In the genomic region with DNA sequence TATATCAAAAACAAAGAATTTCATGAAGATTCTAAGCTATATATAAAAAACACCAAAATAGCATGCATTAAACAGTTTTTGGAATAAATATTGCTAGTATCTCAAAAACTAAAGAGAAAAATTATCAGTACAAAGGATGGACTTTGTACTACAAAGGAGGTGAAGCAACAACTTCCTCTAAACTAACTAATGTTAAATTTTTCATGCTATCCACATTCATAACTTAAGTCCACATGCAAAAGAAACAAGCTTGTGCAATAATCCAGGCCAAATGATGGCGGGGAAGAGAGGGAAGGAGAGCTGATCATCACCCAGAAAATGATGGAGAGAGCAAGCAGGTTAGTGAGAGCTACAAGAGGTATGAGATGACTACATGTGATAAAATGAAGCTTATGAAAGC, we compare ENCODE assay signal across 23 cellular contexts.
"Had no signal": no experiment of that assay in that cellular context is flagged by ENCODE, and none has a peak within 500 bp of the region (broad histone marks: within the 10 kb centered on the region; RNA-seq: fewer than 3 reads in every experiment).

No MANE protein-coding gene starts in this region.

- H3K4me2 ChIP-seq: neural progenitor cell had no signal

- H3K4me3 Mint-ChIP-seq: activated naive CD8-positive, alpha-beta T cell treated with anti-CD3 and anti-CD28 coated beads, Interleukin-2, amount 50 U/mL, for 24 hours; naive thymus-derived CD8-positive, alpha-beta T cell; neural progenitor cell; type B pancreatic cell had no signal

- DNase-seq: activated CD4-positive, alpha-beta T cell treated with anti-CD3 and anti-CD28 coated beads for 4 hours; activated CD4-positive, alpha-beta T cell treated with anti-CD3 and anti-CD28 coated beads, Interleukin-2, amount 50 U/mL, for 48 hours; activated CD4-positive, CD25-positive, alpha-beta regulatory T cell; activated effector memory CD4-positive, alpha-beta T cell treated with Interleukin-2 at 50 U/mL for 16 hours; activated naive CD4-positive, alpha-beta T cell treated with anti-CD3 and anti-CD28 coated beads, Interleukin-2, amount 50 U/mL, for 16 hours; activated naive CD8-positive, alpha-beta T cell treated with anti-CD3 and anti-CD28 coated beads, Interleukin-2, amount 50 U/mL, for 24 hours; activated T-cell treated with anti-CD3 and anti-CD28 coated beads, Interleukin-2, amount 50 U/mL, for 48 hours; anterior cingulate cortex; body of pancreas; effector CD4-positive, alpha-beta T cell; foreskin fibroblast; heart right ventricle; naive thymus-derived CD8-positive, alpha-beta T cell; spleen; stimulated activated CD4-positive, alpha-beta T cell treated with anti-CD3 and anti-CD28 coated beads, Interleukin-4, amount 100 ng/mL, for 1 hour; stimulated activated naive CD4-positive, alpha-beta T cell treated with Interleukin-2 at 50 U/mL for 16 hours had no signal

- H3K9me3 ChIP-seq: body of pancreas, heart right ventricle, spleen, thoracic aorta, vagina had no signal

- H3K4me3 ChIP-seq: body of pancreas, cardiac muscle cell, heart right ventricle, neural progenitor cell, spleen, thoracic aorta, vagina had no signal

- H3K27me3 ChIP-seq: body of pancreas, cardiac muscle cell, heart right ventricle, neural progenitor cell, spleen, vagina had no signal

- H3K27ac ChIP-seq: body of pancreas, cardiac muscle cell, heart right ventricle, neural progenitor cell, spleen, thoracic aorta, vagina had no signal

- H3K4me1 Mint-ChIP-seq: activated naive CD8-positive, alpha-beta T cell treated with anti-CD3 and anti-CD28 coated beads, Interleukin-2, amount 50 U/mL, for 24 hours; neural progenitor cell had no signal

- H3K36me3 ChIP-seq: neural progenitor cell had no signal

- H3K27ac Mint-ChIP-seq: activated naive CD8-positive, alpha-beta T cell treated with anti-CD3 and anti-CD28 coated beads, Interleukin-2, amount 50 U/mL, for 24 hours; neural progenitor cell; type B pancreatic cell had no signal

- H3K9me3 Mint-ChIP-seq: activated naive CD8-positive, alpha-beta T cell treated with anti-CD3 and anti-CD28 coated beads, Interleukin-2, amount 50 U/mL, for 24 hours; naive thymus-derived CD8-positive, alpha-beta T cell; neural progenitor cell; type B pancreatic cell had no signal

- H3K4me1 ChIP-seq: neural progenitor cell, spleen, vagina had no signal

- H3K27me3 Mint-ChIP-seq: activated naive CD8-positive, alpha-beta T cell treated with anti-CD3 and anti-CD28 coated beads, Interleukin-2, amount 50 U/mL, for 24 hours; naive thymus-derived CD8-positive, alpha-beta T cell; type B pancreatic cell had no signal

- ATAC-seq: activated naive CD8-positive, alpha-beta T cell treated with anti-CD3 and anti-CD28 coated beads, Interleukin-2, amount 50 U/mL, for 24 hours; body of pancreas; heart right ventricle; naive thymus-derived CD8-positive, alpha-beta T cell had no signal

- FAIRE-seq: endometrium, keratinocyte had no signal
